Comparison of ENCODE assay signal across 9 cellular contexts in genomic region chr19:41530761-41531301, GRCh38. TPM values are rescaled to one million over a fixed set of nuclear protein-coding genes. Genes with fewer than 3 reads are reported as not detected.
DNase-seq lines count a peak whose midpoint lies in the region; ATAC-seq and TF ChIP-seq lines count a peak whose summit lies in the region.
"Had no signal": no experiment of that assay in that cellular context is flagged by ENCODE, and none has a peak within 500 bp of the region (broad histone marks: within the 10 kb centered on the region; RNA-seq: fewer than 3 reads in every experiment).

No MANE protein-coding gene starts in this region.

- H3K9me3 Mint-ChIP-seq in activated CD4-positive, alpha-beta T cell treated with anti-CD3 and anti-CD28 coated beads, Interleukin-2, amount 10 ng/mL, durations not matched to agents 24 days and 14 days = peaks cover 23% of the 10 kb centered on the region
- H3K9me3 Mint-ChIP-seq in activated T-helper 17 cell treated with anti-CD3 and anti-CD28 coated beads, Interleukin-2, amount 50 U/mL, for 72 hours = peaks cover 5% of the 10 kb centered on the region

- no peak for TF ChIP-seq CTCF in right atrium auricular region (IDR thresholded peaks at IDR 0.05)
- no peak for TF ChIP-seq CTCF in omental fat pad (IDR thresholded peaks at IDR 0.05)

- H3K27ac ChIP-seq in right atrium auricular region (peak overlapping the region; percentile 67 to 75), thymus (ENCODE audit: low read depth) (peak overlapping the region; percentile 85)

- WGBS in thymus = 4% methylated on average over 8 of the region's 8 CpGs

- intact Hi-C loops in activated CD4-positive, alpha-beta T cell treated with anti-CD3 and anti-CD28 coated beads, Interleukin-2, amount 10 ng/mL, durations not matched to agents 24 days and 14 days (cut with micrococcal nuclease) = loop anchor here (1.0 to 5.0 kb wide), 4 partner anchors 10 to 269 kb away; partner anchors contain the start of genes B9D2 and HNRNPUL1

- H3K27me3 ChIP-seq in right atrium auricular region (no peaks in the 10 kb centered on the region), thymus (ENCODE audit: control insufficient read depth, insufficient read depth) (peaks cover 5% of the 10 kb centered on the region)

- H3K36me3 ChIP-seq in right atrium auricular region (no peaks in the 10 kb centered on the region), thymus (ENCODE audit: control insufficient read depth, insufficient read depth) (no peaks in the 10 kb centered on the region)

- H3K4me3 Mint-ChIP-seq in activated CD4-positive, alpha-beta T cell treated with anti-CD3 and anti-CD28 coated beads, Interleukin-2, amount 10 ng/mL, durations not matched to agents 24 days and 14 days = peak overlapping the region; percentile 84
- peak overlapping the region; percentile 85 for H3K4me3 Mint-ChIP-seq in activated T-helper 17 cell treated with anti-CD3 and anti-CD28 coated beads, Interleukin-2, amount 50 U/mL, for 72 hours

- H3K9me3 ChIP-seq in right atrium auricular region (peaks cover 0 to 7% of the 10 kb centered on the region in 2 donors), thymus (ENCODE audit: control insufficient read depth) (peaks cover 2% of the 10 kb centered on the region)

- no peak for ATAC-seq in activated T-helper 17 cell treated with anti-CD3 and anti-CD28 coated beads, Interleukin-2, amount 50 U/mL, for 72 hours (replicated peaks)
- ATAC-seq in omental fat pad (ENCODE audit: low FRiP score) = no peak
- ATAC-seq in HG03520 (IDR thresholded peaks at IDR 0.05; ENCODE audit: unreplicated experiment) = no peak

- peaks cover 8% of the 10 kb centered on the region for H3K27me3 Mint-ChIP-seq in activated CD4-positive, alpha-beta T cell treated with anti-CD3 and anti-CD28 coated beads, Interleukin-2, amount 10 ng/mL, durations not matched to agents 24 days and 14 days
- no peaks in the 10 kb centered on the region for H3K27me3 Mint-ChIP-seq in activated T-helper 17 cell treated with anti-CD3 and anti-CD28 coated beads, Interleukin-2, amount 50 U/mL, for 72 hours

- H3K4me3 ChIP-seq in right atrium auricular region (peak overlapping the region in 1 of 2 donors; percentile 7), thymus (ENCODE audit: low read length) (peak overlapping the region; percentile 48)

- H3K4me1 Mint-ChIP-seq in activated CD4-positive, alpha-beta T cell treated with anti-CD3 and anti-CD28 coated beads, Interleukin-2, amount 10 ng/mL, durations not matched to agents 24 days and 14 days = peaks cover 57% of the 10 kb centered on the region
- peaks cover 45% of the 10 kb centered on the region for H3K4me1 Mint-ChIP-seq in activated T-helper 17 cell treated with anti-CD3 and anti-CD28 coated beads, Interleukin-2, amount 50 U/mL, for 72 hours

- peak overlapping the region; percentile 88 for H3K27ac Mint-ChIP-seq in activated CD4-positive, alpha-beta T cell treated with anti-CD3 and anti-CD28 coated beads, Interleukin-2, amount 10 ng/mL, durations not matched to agents 24 days and 14 days
- peak overlapping the region; percentile 88 for H3K27ac Mint-ChIP-seq in activated T-helper 17 cell treated with anti-CD3 and anti-CD28 coated beads, Interleukin-2, amount 50 U/mL, for 72 hours

- H3K4me1 ChIP-seq in right atrium auricular region = peaks cover 0 to 21% of the 10 kb centered on the region in 2 donors
- H3K4me1 ChIP-seq in thymus (ENCODE audit: control insufficient read depth, insufficient read depth, low read length) = peaks cover 14% of the 10 kb centered on the region

- peaks cover 23% of the 10 kb centered on the region for H3K36me3 Mint-ChIP-seq in activated CD4-positive, alpha-beta T cell treated with anti-CD3 and anti-CD28 coated beads, Interleukin-2, amount 10 ng/mL, durations not matched to agents 24 days and 14 days (ENCODE audit: low read depth)
- H3K36me3 Mint-ChIP-seq in activated T-helper 17 cell treated with anti-CD3 and anti-CD28 coated beads, Interleukin-2, amount 50 U/mL, for 72 hours (ENCODE audit: low read depth) = peaks cover 9% of the 10 kb centered on the region

- peak; percentile 77 for DNase-seq in activated CD4-positive, alpha-beta T cell treated with anti-CD3 and anti-CD28 coated beads, Interleukin-2, amount 10 ng/mL, durations not matched to agents 24 days and 14 days
- DNase-seq in activated CD4-positive, alpha-beta T cell treated with anti-CD3 and anti-CD28 coated beads, Interleukin-2, amount 50 U/mL, for 4 hours = no peak
- no peak for DNase-seq in right atrium auricular region (ENCODE audit: low spot score)
- no peak for DNase-seq in NCI-H1694 treated with DMSO at 0.1 percent for 48 hours (lab: John Stamatoyannopoulos, UW)
- DNase-seq in omental fat pad (ENCODE audit: low spot score) = no peak

RNA-seq across cellular contexts. Expression of gene CEACAM21, which starts 45.1 kb away (rescaled TPM):
- total RNA-seq in activated CD4-positive, alpha-beta T cell treated with anti-CD3 and anti-CD28 coated beads, Interleukin-2, amount 10 ng/mL, durations not matched to agents 24 days and 14 days = 31.1 and 32.8 TPM in 2 replicates
- 10 to 100 TPM; 27.1 to 30.7 TPM for total RNA-seq in activated T-helper 17 cell treated with anti-CD3 and anti-CD28 coated beads, Interleukin-2, amount 50 U/mL, for 72 hours
- total RNA-seq in right atrium auricular region = 1 to 10 TPM in 1 of 2 donors, not detected in 1; 1.3 TPM
- polyA plus RNA-seq in thymus = 11.0 TPM
- 1 to 10 TPM in 2 of 4 donors, under 1 TPM in 2; 0.37 to 3.5 (median 1.4) TPM for total RNA-seq in omental fat pad
- total RNA-seq: IMR-90 had no signal
- polyA plus RNA-seq: IMR-90 had no signal
